In the genomic region with DNA sequence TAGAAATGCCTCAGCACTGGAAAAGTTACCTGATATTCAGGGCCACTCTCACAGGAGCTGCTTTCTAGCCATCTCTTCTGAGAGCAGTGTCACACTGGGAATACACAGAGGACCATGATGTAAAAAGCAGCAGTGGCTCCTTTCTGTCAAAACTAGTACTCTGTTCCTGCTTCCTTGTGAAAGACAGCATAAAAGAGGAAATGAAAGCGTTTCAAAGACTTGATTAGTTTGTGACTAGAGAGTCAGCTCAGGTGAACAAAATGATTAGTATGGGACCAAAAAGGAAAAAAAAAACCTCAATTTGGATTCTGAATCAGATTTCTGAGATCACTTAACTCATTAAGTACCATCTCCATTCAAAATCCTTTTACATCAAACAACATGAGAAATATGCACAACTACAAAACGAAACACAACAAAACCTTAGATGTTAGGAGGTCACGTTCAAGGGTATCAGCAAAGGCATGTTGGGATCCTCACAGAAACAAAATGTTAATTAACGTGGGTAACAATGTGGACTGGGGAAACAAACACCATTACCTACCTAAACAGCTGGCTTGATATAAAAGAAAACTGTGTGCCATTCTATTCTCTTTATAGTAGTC, we compare ENCODE assay signal across 9 cellular contexts.
DNase-seq lines count a peak whose midpoint lies in the region; ATAC-seq and TF ChIP-seq lines count a peak whose summit lies in the region.
"Had no signal": no experiment of that assay in that cellular context is flagged by ENCODE, and none has a peak within 500 bp of the region (broad histone marks: within the 10 kb centered on the region; RNA-seq: fewer than 3 reads in every experiment).

No MANE protein-coding gene starts in this region.

- no peaks in the 10 kb centered on the region for H3K27me3 ChIP-seq in right cardiac atrium (ENCODE audit: control insufficient read depth, insufficient read depth)
- no peaks in the 10 kb centered on the region for H3K27me3 ChIP-seq in stomach

- H3K4me3 ChIP-seq in right cardiac atrium (ENCODE audit: low read length) (no peak overlapping the region), stomach (no peak overlapping the region)

- H3K4me1 ChIP-seq in right cardiac atrium (ENCODE audit: control insufficient read depth, insufficient read depth, low read length) = no peaks in the 10 kb centered on the region
- H3K4me1 ChIP-seq in stomach = peaks cover 0 to 6% (median 2%) of the 10 kb centered on the region in 4 donors

- no peaks in the 10 kb centered on the region for H3K27me3 Mint-ChIP-seq in stimulated activated naive B cell treated with anti-CD40 and anti-IgM and Interleukin-4, amounts not matched to agents 10 μg/mL and 1 μg/mL and 100 μg/mL, for 72 hours

- TF ChIP-seq EP300 in stomach (IDR thresholded peaks at IDR 0.05) = no peak

- H3K9me3 ChIP-seq in right cardiac atrium (ENCODE audit: control insufficient read depth, low read length) (no peaks in the 10 kb centered on the region), stomach (no peaks in the 10 kb centered on the region)

- H3K36me3 Mint-ChIP-seq in stimulated activated naive B cell treated with anti-CD40 and anti-IgM and Interleukin-4, amounts not matched to agents 10 μg/mL and 1 μg/mL and 100 μg/mL, for 72 hours = no peaks in the 10 kb centered on the region

- intact Hi-C loops in right cardiac atrium (cut with DNase I) = no loop called here
- intact Hi-C loops in stomach (cut with DNase I; ENCODE audit: low total_unique reads) = no loop called here

- H3K27ac Mint-ChIP-seq in stimulated activated naive B cell treated with anti-CD40 and anti-IgM and Interleukin-4, amounts not matched to agents 10 μg/mL and 1 μg/mL and 100 μg/mL, for 72 hours = peak overlapping the region; percentile 2
- H3K27ac Mint-ChIP-seq: nephron had no signal

- peaks cover 0 to 1% of the 10 kb centered on the region in 2 donors for H3K9me3 Mint-ChIP-seq in stimulated activated naive B cell treated with anti-CD40 and anti-IgM and Interleukin-4, amounts not matched to agents 10 μg/mL and 1 μg/mL and 100 μg/mL, for 72 hours
- H3K9me3 Mint-ChIP-seq: nephron had no signal

- TF ChIP-seq CTCF in stomach (IDR thresholded peaks at IDR 0.05) = no peak

- no peaks in the 10 kb centered on the region for H3K36me3 ChIP-seq in stomach

- WGBS in right cardiac atrium = 72% methylated on average over 4 of the region's 4 CpGs
- WGBS in stomach, 5 donors = 62 to 75% (median 71%) methylated on average over 4 of the region's 4 CpGs

- peak; percentile 91 for ATAC-seq in HG02885 (IDR thresholded peaks at IDR 0.05; ENCODE audit: poor library complexity, unreplicated experiment)
- ATAC-seq in stimulated activated naive B cell treated with anti-CD40 and anti-IgM and Interleukin-4, amounts not matched to agents 10 μg/mL and 1 μg/mL and 100 μg/mL, for 72 hours (replicated peaks) = peak; percentile 90 to 92
- ATAC-seq in right cardiac atrium = no peak

- peak overlapping the region; percentile 30 to 72 for H3K4me3 Mint-ChIP-seq in stimulated activated naive B cell treated with anti-CD40 and anti-IgM and Interleukin-4, amounts not matched to agents 10 μg/mL and 1 μg/mL and 100 μg/mL, for 72 hours
- H3K4me3 Mint-ChIP-seq: nephron had no signal

- H3K27ac ChIP-seq in right cardiac atrium (ENCODE audit: low read length) = no peak overlapping the region
- H3K27ac ChIP-seq in stomach = peak overlapping the region in 1 of 5 donors; percentile 9

- H3K4me1 Mint-ChIP-seq in stimulated activated naive B cell treated with anti-CD40 and anti-IgM and Interleukin-4, amounts not matched to agents 10 μg/mL and 1 μg/mL and 100 μg/mL, for 72 hours = peaks cover 11 to 29% of the 10 kb centered on the region in 2 donors

- DNase-seq in SIG-M5 treated with dmso at 0.1 percent for 504 hours (lab: John Stamatoyannopoulos, UW; ENCODE audit: unreplicated experiment) = peak; percentile 60
- DNase-seq in SIG-M5 (lab: John Stamatoyannopoulos, UW) = no peak
- DNase-seq in NAMALWA (ENCODE audit: low spot score) = peak; percentile 75
- DNase-seq in stimulated activated naive B cell treated with anti-CD40 and anti-IgM and Interleukin-4, amounts not matched to agents 10 μg/mL and 1 μg/mL and 100 μg/mL, for 72 hours = peak; percentile 4
- no peak for DNase-seq in NCI-H2196 (lab: John Stamatoyannopoulos, UW; ENCODE audit: unreplicated experiment)
- no peak for DNase-seq in right cardiac atrium
- no peak for DNase-seq in stomach

- TF ChIP-seq POLR2A in stomach (IDR thresholded peaks at IDR 0.05) = no peak

Comparison
In these comparisons a context has a peak if more than half of its experiments do, and no peak if none do; other contexts are left out.
1. DNase-seq: peak in SIG-M5 treated with dmso at 0.1 percent for 504 hours (single experiment), NAMALWA (single experiment) and stimulated activated naive B cell treated with anti-CD40 and anti-IgM and Interleukin-4, amounts not matched to agents 10 μg/mL and 1 μg/mL and 100 μg/mL, for 72 hours (single experiment); none in SIG-M5 (single experiment), NCI-H2196 (single experiment), right cardiac atrium (0 of 3) and stomach (single experiment).
2. ATAC-seq: peak in HG02885 (single experiment) and stimulated activated naive B cell treated with anti-CD40 and anti-IgM and Interleukin-4, amounts not matched to agents 10 μg/mL and 1 μg/mL and 100 μg/mL, for 72 hours (2 of 2); none in right cardiac atrium (0 of 2).